Comparison of ENCODE assay signal across 8 cellular contexts in genomic region chr1:39104158-39105060, GRCh38.
DNase-seq lines count a peak whose midpoint lies in the region; ATAC-seq and TF ChIP-seq lines count a peak whose summit lies in the region.

No MANE protein-coding gene starts in this region.

- H3F3A ChIP-seq in neural cell (ENCODE audit: insufficient read depth, low read length, poor library complexity, severe bottlenecking) = peaks cover 20% of the 10 kb centered on the region

- H3K9me3 ChIP-seq in neural cell (ENCODE audit: low read length) = no peaks in the 10 kb centered on the region

- peak overlapping the region; percentile 79 for H3K4me2 ChIP-seq in neural cell (ENCODE audit: low read length)

- peaks cover 3% of the 10 kb centered on the region for H4K20me1 ChIP-seq in neural cell (ENCODE audit: insufficient read depth)

- peak overlapping the region; percentile 36 for H2AFZ ChIP-seq in neural cell (ENCODE audit: low read depth, low read length)

- H3K27ac ChIP-seq in neural cell (ENCODE audit: low read length) = peak overlapping the region; percentile 79

- peak; percentile 39 for DNase-seq in NCI-H748 (lab: John Stamatoyannopoulos, UW; ENCODE audit: unreplicated experiment)
- no peak for DNase-seq in NCI-H748 treated with DMSO at 0.1 percent for 48 hours (lab: John Stamatoyannopoulos, UW)
- peak; percentile 41 for DNase-seq in SK-N-DZ (ENCODE audit: low spot score)
- DNase-seq in fibroblast of pulmonary artery (ENCODE audit: low read depth) = no peak
- no peak for DNase-seq in NCI-H524 (lab: John Stamatoyannopoulos, UW)
- DNase-seq in cerebellar nuclear complex (lab: John Stamatoyannopoulos, UW) = no peak

- peaks cover 63% of the 10 kb centered on the region for H3K79me2 ChIP-seq in neural cell (replicated peaks; ENCODE audit: insufficient read depth, low read length)

- TF ChIP-seq CTCF in fibroblast of pulmonary artery (IDR thresholded peaks at IDR 0.05; ENCODE audit: low read length, missing control alignments) = no peak
- no peak for TF ChIP-seq CTCF in neural cell (IDR thresholded peaks at IDR 0.05; ENCODE audit: poor library complexity, severe bottlenecking)

- no peak for TF ChIP-seq RAD21 in neural cell (conservative IDR thresholded peaks at IDR 0.05)

- no peaks in the 10 kb centered on the region for H3K9me2 ChIP-seq in neural cell (ENCODE audit: insufficient read depth, low read length)

- no peak for ATAC-seq in activated CD4-positive, CD25-positive, alpha-beta regulatory T cell treated with anti-CD3 and anti-CD28 coated beads, Interleukin-2, amount 50 U/mL, for 24 hours

- no peak for TF ChIP-seq EP300 in neural cell (conservative IDR thresholded peaks at IDR 0.05; ENCODE audit: poor library complexity, severe bottlenecking)

- no peaks in the 10 kb centered on the region for H3K36me3 ChIP-seq in neural cell (ENCODE audit: insufficient read depth, low read length)

- H3K4me3 ChIP-seq in fibroblast of pulmonary artery (replicated peaks; ENCODE audit: low read depth, low read length) = peak overlapping the region; percentile 48
- H3K4me3 ChIP-seq in neural cell (ENCODE audit: low read length) = peak overlapping the region; percentile 68

- peak overlapping the region; percentile 88 for H3K9ac ChIP-seq in neural cell (ENCODE audit: low read length)

- H3K27me3 ChIP-seq in neural cell (ENCODE audit: insufficient read depth, low read depth, low read length) = no peaks in the 10 kb centered on the region

TF ChIP-seq in neural cell, 6 proteins besides CTCF, POLR2A, EP300 and RAD21:
- TF ChIP-seq TAF1 (IDR thresholded peaks at IDR 0.05; ENCODE audit: low read depth) (peak; percentile 11), SMC3 (conservative IDR thresholded peaks at IDR 0.05; ENCODE audit: poor library complexity) (no peak)
TF ChIP-seq in neural cell: peak in this region for 1.

Comparison
In these comparisons a context has a peak if more than half of its experiments do, and no peak if none do; other contexts are left out.
1. DNase-seq: peak in NCI-H748 (single experiment) and SK-N-DZ (single experiment); none in NCI-H748 treated with DMSO at 0.1 percent for 48 hours (single experiment), fibroblast of pulmonary artery (single experiment), NCI-H524 (0 of 2) and cerebellar nuclear complex (0 of 2).